In the genomic region with DNA sequence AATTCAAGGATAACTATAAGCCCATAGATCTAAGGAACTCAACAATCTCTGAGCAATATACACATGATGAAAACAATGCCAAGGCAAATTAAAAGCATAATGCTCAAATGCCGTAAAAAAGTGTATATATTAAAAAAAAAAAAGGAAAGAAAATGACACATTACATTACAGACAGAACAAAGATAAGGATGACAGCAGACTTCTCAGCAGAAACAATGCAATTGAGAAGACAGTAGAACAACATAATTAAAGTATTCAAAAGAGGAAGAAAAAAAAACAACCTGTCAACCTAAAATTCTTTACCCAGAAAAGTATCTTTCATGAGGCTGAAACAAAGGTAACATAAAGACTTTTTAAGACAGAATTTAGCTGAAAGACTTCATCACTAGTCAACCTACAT, we compare ENCODE assay signal across 28 cellular contexts.
DNase-seq lines count a peak whose midpoint lies in the region; ATAC-seq, FAIRE-seq and TF ChIP-seq lines count a peak whose summit lies in the region.
"Had no signal": no experiment of that assay in that cellular context is flagged by ENCODE, and none has a peak within 500 bp of the region (broad histone marks: within the 10 kb centered on the region; RNA-seq: fewer than 3 reads in every experiment).

No MANE protein-coding gene starts in this region.

- dilution Hi-C loops in endothelial cell of umbilical vein (cut with MboI; ENCODE audit: extremely low pct_ligation_motif_present, low sequenced_read_pairs): no loop called here

- H3K27ac Mint-ChIP-seq in activated T-cell treated with anti-CD3 and anti-CD28 coated beads, Interleukin-2, amount 50 U/mL, for 72 hours: no peak overlapping the region
- no peak overlapping the region for H3K27ac Mint-ChIP-seq in activated naive CD4-positive, alpha-beta T cell treated with anti-CD3 and anti-CD28 coated beads for 36 hours
- H3K27ac Mint-ChIP-seq: activated naive CD4-positive, alpha-beta T cell treated with anti-CD3 and anti-CD28 coated beads, Interleukin-2, amount 10 ng/mL, durations not matched to agents 7 days and 5 days; activated T-helper 1 cell treated with anti-CD3 and anti-CD28 coated beads, Interleukin-12 subunit alpha, Interleukin-12 subunit beta, Interleukin-2, Interleukin-4 antibody, amounts not matched to agents 30 ng/mL and 10 ng/mL and 1 ng/mL, durations not matched to agents 14 hours and 24 hours and 36 hours; type B pancreatic cell had no signal

- TF ChIP-seq CTCF in HEK293 (tag by site-specific recombination; IDR thresholded peaks at IDR 0.05) (no peak), endothelial cell of umbilical vein (IDR thresholded peaks at IDR 0.05; ENCODE audit: extremely low read depth in 1 of 2, insufficient read depth in 1 of 2, low read depth in 1 of 2, low read length in 2 of 2) (no peak), hepatocyte (IDR thresholded peaks at IDR 0.05; ENCODE audit: poor library complexity) (no peak)

- H3K9me3 ChIP-seq in HEK293 (ENCODE audit: control insufficient read depth, insufficient read depth, low read depth, low read length) (0 out of 2 replicates have a peak, but pooled peaks cover 2% of the 10 kb centered on the region), endothelial cell of umbilical vein (replicated peaks; ENCODE audit: control insufficient read depth, insufficient read depth, low read length) (no peaks in the 10 kb centered on the region), hepatocyte (ENCODE audit: low read depth) (peaks cover 16% of the 10 kb centered on the region)
- H3K9me3 ChIP-seq: colonic mucosa had no signal

- H3K9me3 Mint-ChIP-seq in activated T-cell treated with anti-CD3 and anti-CD28 coated beads, Interleukin-2, amount 50 U/mL, for 72 hours: peaks cover 15 to 19% of the 10 kb centered on the region in 2 donors
- H3K9me3 Mint-ChIP-seq in activated naive CD4-positive, alpha-beta T cell treated with anti-CD3 and anti-CD28 coated beads for 36 hours: peaks cover 12% of the 10 kb centered on the region

- no peaks in the 10 kb centered on the region for H3K4me1 ChIP-seq in HEK293 (ENCODE audit: control insufficient read depth, insufficient read depth, low read length)
- H3K4me1 ChIP-seq in endothelial cell of umbilical vein (ENCODE audit: control insufficient read depth, extremely low read depth, insufficient read depth, low read length): no peaks in the 10 kb centered on the region
- no peaks in the 10 kb centered on the region for H3K4me1 ChIP-seq in hepatocyte (ENCODE audit: insufficient read depth)
- H3K4me1 ChIP-seq: breast epithelium, colonic mucosa, HAP-1 had no signal

- intact Hi-C loops in endothelial cell of umbilical vein (cut with micrococcal nuclease): no loop called here
- intact Hi-C loops in activated naive CD4-positive, alpha-beta T cell treated with anti-CD3 and anti-CD28 coated beads for 36 hours (cut with micrococcal nuclease): no loop called here

- POLR2A ChIA-PET in HEK293 (lab: Yijun Ruan, JAX): no interaction called here
- POLR2A ChIA-PET in endothelial cell of umbilical vein (lab: Charles Lee): no interaction called here

- H3K9me1 ChIP-seq in endothelial cell of umbilical vein (replicated peaks; ENCODE audit: control insufficient read depth, extremely low read depth, insufficient read depth, low read length): no peaks in the 10 kb centered on the region

- H3K27ac ChIP-seq in HEK293 (ENCODE audit: extremely low read depth, low read depth, low read length) (no peak overlapping the region), endothelial cell of umbilical vein (ENCODE audit: insufficient read depth, low read depth, low read length) (no peak overlapping the region), hepatocyte (no peak overlapping the region)
- H3K27ac ChIP-seq: breast epithelium, C4-2B, colonic mucosa, foreskin keratinocyte, heart right ventricle had no signal

- no peaks in the 10 kb centered on the region for H3K27me3 Mint-ChIP-seq in activated T-cell treated with anti-CD3 and anti-CD28 coated beads, Interleukin-2, amount 50 U/mL, for 72 hours (ENCODE audit: low read depth)
- H3K27me3 Mint-ChIP-seq in activated naive CD4-positive, alpha-beta T cell treated with anti-CD3 and anti-CD28 coated beads for 36 hours (ENCODE audit: low read depth): no peaks in the 10 kb centered on the region
- H3K27me3 Mint-ChIP-seq: activated naive CD4-positive, alpha-beta T cell treated with anti-CD3 and anti-CD28 coated beads, Interleukin-2, amount 10 ng/mL, durations not matched to agents 7 days and 5 days; stimulated activated memory B cell treated with anti-CD40 and anti-IgM and Interleukin-4, amounts not matched to agents 10 μg/mL and 1 μg/mL and 100 μg/mL, for 72 hours; type B pancreatic cell had no signal

- H3K79me2 ChIP-seq in endothelial cell of umbilical vein (ENCODE audit: control insufficient read depth, insufficient read depth, low read length) (no peaks in the 10 kb centered on the region), hepatocyte (no peaks in the 10 kb centered on the region)

- no peak overlapping the region for H3K4me3 Mint-ChIP-seq in activated T-cell treated with anti-CD3 and anti-CD28 coated beads, Interleukin-2, amount 50 U/mL, for 72 hours
- H3K4me3 Mint-ChIP-seq in activated naive CD4-positive, alpha-beta T cell treated with anti-CD3 and anti-CD28 coated beads for 36 hours: no peak overlapping the region
- H3K4me3 Mint-ChIP-seq: activated naive CD4-positive, alpha-beta T cell treated with anti-CD3 and anti-CD28 coated beads, Interleukin-2, amount 10 ng/mL, durations not matched to agents 7 days and 5 days; activated T-helper 1 cell treated with anti-CD3 and anti-CD28 coated beads, Interleukin-12 subunit alpha, Interleukin-12 subunit beta, Interleukin-2, Interleukin-4 antibody, amounts not matched to agents 30 ng/mL and 10 ng/mL and 1 ng/mL, durations not matched to agents 14 hours and 24 hours and 36 hours; stimulated activated memory B cell treated with anti-CD40 and anti-IgM and Interleukin-4, amounts not matched to agents 10 μg/mL and 1 μg/mL and 100 μg/mL, for 72 hours; type B pancreatic cell had no signal

- WGBS in hepatocyte (ENCODE audit: low lambda C conversion rate, missing lambda C conversion rate): 57% methylated on average over 1 of the region's 1 CpG

- H3K4me1 Mint-ChIP-seq in activated T-cell treated with anti-CD3 and anti-CD28 coated beads, Interleukin-2, amount 50 U/mL, for 72 hours (ENCODE audit: low read depth): no peaks in the 10 kb centered on the region
- H3K4me1 Mint-ChIP-seq in activated naive CD4-positive, alpha-beta T cell treated with anti-CD3 and anti-CD28 coated beads for 36 hours (ENCODE audit: low read depth): no peaks in the 10 kb centered on the region

- no peak overlapping the region for H2AFZ ChIP-seq in endothelial cell of umbilical vein (ENCODE audit: low read depth, low read length)
- H2AFZ ChIP-seq in hepatocyte: no peak overlapping the region

- BruUV-seq in endothelial cell of umbilical vein (replicated peaks; lab: Mats Ljungman, UMichigan): no TSS peak

- FAIRE-seq in GM19239 (lab: Jason Lieb, UNC) (peak; percentile 31), endothelial cell of umbilical vein (lab: Jason Lieb, UNC) (peak; percentile 21)

- H3K36me3 ChIP-seq in HEK293 (ENCODE audit: control insufficient read depth in 2 of 2, insufficient read depth in 1 of 2, low read length in 2 of 2): no peaks in the 10 kb centered on the region
- H3K36me3 ChIP-seq in endothelial cell of umbilical vein (ENCODE audit: control insufficient read depth in 2 of 2, extremely low read depth in 1 of 2, insufficient read depth in 2 of 2, low read length in 2 of 2): no peaks in the 10 kb centered on the region
- no peaks in the 10 kb centered on the region for H3K36me3 ChIP-seq in hepatocyte (replicated peaks; ENCODE audit: insufficient read depth, low read depth)
- H3K36me3 ChIP-seq: colonic mucosa, HAP-1, heart right ventricle had no signal

- no peaks in the 10 kb centered on the region for H4K20me1 ChIP-seq in endothelial cell of umbilical vein (replicated peaks; ENCODE audit: control insufficient read depth, extremely low read depth, insufficient read depth, low read length)
- H4K20me1 ChIP-seq in hepatocyte (ENCODE audit: insufficient read depth, poor library complexity, severe bottlenecking): no peaks in the 10 kb centered on the region

- TF ChIP-seq POLR2A in endothelial cell of umbilical vein (IDR thresholded peaks at IDR 0.05; ENCODE audit: low read depth, low read length): no peak

- no peak overlapping the region for H3K4me3 ChIP-seq in HEK293 (ENCODE audit: low read depth, low read length)
- H3K4me3 ChIP-seq in endothelial cell of umbilical vein (replicated peaks in 1 of 3; ENCODE audit: insufficient read depth in 1 of 3, low read depth in 1 of 3, low read length in 3 of 3): no peak overlapping the region
- H3K4me3 ChIP-seq in hepatocyte: no peak overlapping the region
- H3K4me3 ChIP-seq: breast epithelium, colonic mucosa, HAP-1, heart right ventricle had no signal

- H3K36me3 Mint-ChIP-seq in activated T-cell treated with anti-CD3 and anti-CD28 coated beads, Interleukin-2, amount 50 U/mL, for 72 hours (ENCODE audit: insufficient read depth in 2 of 2): peaks cover 6 to 11% of the 10 kb centered on the region in 2 donors
- no peaks in the 10 kb centered on the region for H3K36me3 Mint-ChIP-seq in activated naive CD4-positive, alpha-beta T cell treated with anti-CD3 and anti-CD28 coated beads for 36 hours (ENCODE audit: low read depth)
- H3K36me3 Mint-ChIP-seq: activated naive CD4-positive, alpha-beta T cell treated with anti-CD3 and anti-CD28 coated beads, Interleukin-2, amount 10 ng/mL, durations not matched to agents 7 days and 5 days; type B pancreatic cell had no signal

- H3K27me3 ChIP-seq in endothelial cell of umbilical vein (ENCODE audit: control insufficient read depth in 2 of 2, insufficient read depth in 2 of 2, low read length in 2 of 2): no peaks in the 10 kb centered on the region
- H3K27me3 ChIP-seq in hepatocyte: no peaks in the 10 kb centered on the region
- H3K27me3 ChIP-seq: breast epithelium, colonic mucosa, foreskin keratinocyte, heart right ventricle had no signal

- no peak overlapping the region for H3K4me2 ChIP-seq in endothelial cell of umbilical vein (ENCODE audit: insufficient read depth, low read length)
- no peak overlapping the region for H3K4me2 ChIP-seq in hepatocyte

- no peak for ATAC-seq in activated T-cell treated with anti-CD3 and anti-CD28 coated beads, Interleukin-2, amount 50 U/mL, for 72 hours (replicated peaks in 1 of 2)
- ATAC-seq: foreskin keratinocyte; heart right ventricle; Panc1; right cardiac atrium; stimulated activated memory B cell treated with anti-CD40 and anti-IgM and Interleukin-4, amounts not matched to agents 10 μg/mL and 1 μg/mL and 100 μg/mL, for 72 hours had no signal

- no peak for DNase-seq in GM19239 (ENCODE audit: insufficient read length, low spot score)
- peak; percentile 46 for DNase-seq in SW480 (ENCODE audit: low spot score)
- no peak for DNase-seq in endothelial cell of umbilical vein (ENCODE audit: low read depth, low spot score)
- DNase-seq in activated T-cell treated with anti-CD3 and anti-CD28 coated beads, Interleukin-2, amount 50 U/mL, for 72 hours: no peak
- DNase-seq in activated naive CD4-positive, alpha-beta T cell treated with anti-CD3 and anti-CD28 coated beads for 36 hours: no peak
- no peak for DNase-seq in hepatocyte (ENCODE audit: low spot score)
- DNase-seq: activated CD4-positive, CD25-positive, alpha-beta regulatory T cell; activated naive CD4-positive, alpha-beta T cell treated with anti-CD3 and anti-CD28 coated beads, Interleukin-2, amount 10 ng/mL, durations not matched to agents 7 days and 5 days; colonic mucosa; effector memory CD4-positive, alpha-beta T cell; heart right ventricle; NCI-H187 treated with DMSO at 0.1 percent for 48 hours; NCI-H2227 treated with DMSO at 0.1 percent for 48 hours; NCI-H526 treated with DMSO at 0.1 percent for 48 hours; right cardiac atrium; SHP77; stimulated activated CD4-positive, alpha-beta T cell treated with anti-CD3 and anti-CD28 coated beads, Interleukin-12 subunit alpha, Interleukin-12 subunit beta, amount 100 ng/mL, for 4 hours; stimulated activated CD4-positive, alpha-beta T cell treated with anti-CD3 and anti-CD28 coated beads, Interleukin-4, amount 100 ng/mL, for 4 hours; substantia nigra had no signal

- H3K9me2 ChIP-seq in hepatocyte (replicated peaks; ENCODE audit: insufficient read depth): no peaks in the 10 kb centered on the region

- CTCF ChIA-PET in HEK293 (lab: Yijun Ruan, JAX) (no interaction called here), endothelial cell of umbilical vein (lab: Charles Lee) (no interaction called here)
- CTCF ChIA-PET in activated naive CD4-positive, alpha-beta T cell treated with anti-CD3 and anti-CD28 coated beads for 36 hours (lab: Charles Lee): no interaction called here

- H3K9ac ChIP-seq in endothelial cell of umbilical vein (replicated peaks; ENCODE audit: extremely low read depth, insufficient read depth, low read length): no peak overlapping the region
